24 cellular contexts compared by ENCODE assay signal in genomic region chrY:7771771-7772170, GRCh38.
"Had no signal": no experiment of that assay in that cellular context is flagged by ENCODE, and none has a peak within 500 bp of the region (broad histone marks: within the 10 kb centered on the region; RNA-seq: fewer than 3 reads in every experiment).

No MANE protein-coding gene starts in this region.

- DNase-seq: activated CD4-positive, alpha-beta memory T cell treated with anti-CD3 and anti-CD28 coated beads, Interleukin-2, amount 10 ng/mL, durations not matched to agents 7 days and 5 days; activated CD4-positive, alpha-beta T cell treated with anti-CD3 and anti-CD28 coated beads for 1 hour; activated CD4-positive, alpha-beta T cell treated with anti-CD3 and anti-CD28 coated beads for 4 hours; activated CD4-positive, alpha-beta T cell treated with anti-CD3 and anti-CD28 coated beads, Interleukin-2, amount 10 ng/mL, durations not matched to agents 7 days and 5 days; activated CD4-positive, alpha-beta T cell treated with anti-CD3 and anti-CD28 coated beads, Interleukin-2, amount 50 U/mL, for 4 hours; activated CD8-positive, alpha-beta memory T cell treated with anti-CD3 and anti-CD28 coated beads, Interleukin-2, amount 50 U/mL, for 48 hours; activated gamma-delta T cell; activated naive CD4-positive, alpha-beta T cell; activated naive CD4-positive, alpha-beta T cell treated with anti-CD3 and anti-CD28 coated beads, Interleukin-2, amount 10 ng/mL, durations not matched to agents 7 days and 5 days; activated naive CD8-positive, alpha-beta T cell treated with anti-CD3 and anti-CD28 coated beads, Interleukin-2, amount 10 ng/mL, durations not matched to agents 7 days and 5 days; activated T-cell treated with anti-CD3 and anti-CD28 coated beads for 4 hours; activated T-cell treated with anti-CD3 and anti-CD28 coated beads, Interleukin-2, amount 50 U/mL, for 24 hours; activated T-cell treated with anti-CD3 and anti-CD28 coated beads, Interleukin-2, amount 50 U/mL, for 72 hours; dorsolateral prefrontal cortex; effector memory CD4-positive, alpha-beta T cell; endodermal cell; esophagus squamous epithelium; foreskin melanocyte; heart right ventricle had no signal

- H3K36me3 ChIP-seq: ascending aorta, breast epithelium, esophagus squamous epithelium, gastroesophageal sphincter, heart right ventricle had no signal

- H3K4me1 ChIP-seq: ascending aorta, breast epithelium, esophagus squamous epithelium, gastroesophageal sphincter, heart right ventricle had no signal

- H3K9me3 ChIP-seq: ascending aorta, breast epithelium, esophagus squamous epithelium, gastroesophageal sphincter, heart right ventricle had no signal

- H3K4me3 ChIP-seq: ascending aorta, breast epithelium, coronary artery, dorsolateral prefrontal cortex, esophagus squamous epithelium, gastroesophageal sphincter, heart right ventricle had no signal

- H3K27me3 ChIP-seq: ascending aorta, breast epithelium, dorsolateral prefrontal cortex, esophagus squamous epithelium, gastroesophageal sphincter, heart right ventricle had no signal

- H3K27ac ChIP-seq: ascending aorta, breast epithelium, coronary artery, dorsolateral prefrontal cortex, esophagus squamous epithelium, gastroesophageal sphincter, heart right ventricle, VCaP had no signal
